ENCODE assay signal across 8 cellular contexts in the genomic region with DNA sequence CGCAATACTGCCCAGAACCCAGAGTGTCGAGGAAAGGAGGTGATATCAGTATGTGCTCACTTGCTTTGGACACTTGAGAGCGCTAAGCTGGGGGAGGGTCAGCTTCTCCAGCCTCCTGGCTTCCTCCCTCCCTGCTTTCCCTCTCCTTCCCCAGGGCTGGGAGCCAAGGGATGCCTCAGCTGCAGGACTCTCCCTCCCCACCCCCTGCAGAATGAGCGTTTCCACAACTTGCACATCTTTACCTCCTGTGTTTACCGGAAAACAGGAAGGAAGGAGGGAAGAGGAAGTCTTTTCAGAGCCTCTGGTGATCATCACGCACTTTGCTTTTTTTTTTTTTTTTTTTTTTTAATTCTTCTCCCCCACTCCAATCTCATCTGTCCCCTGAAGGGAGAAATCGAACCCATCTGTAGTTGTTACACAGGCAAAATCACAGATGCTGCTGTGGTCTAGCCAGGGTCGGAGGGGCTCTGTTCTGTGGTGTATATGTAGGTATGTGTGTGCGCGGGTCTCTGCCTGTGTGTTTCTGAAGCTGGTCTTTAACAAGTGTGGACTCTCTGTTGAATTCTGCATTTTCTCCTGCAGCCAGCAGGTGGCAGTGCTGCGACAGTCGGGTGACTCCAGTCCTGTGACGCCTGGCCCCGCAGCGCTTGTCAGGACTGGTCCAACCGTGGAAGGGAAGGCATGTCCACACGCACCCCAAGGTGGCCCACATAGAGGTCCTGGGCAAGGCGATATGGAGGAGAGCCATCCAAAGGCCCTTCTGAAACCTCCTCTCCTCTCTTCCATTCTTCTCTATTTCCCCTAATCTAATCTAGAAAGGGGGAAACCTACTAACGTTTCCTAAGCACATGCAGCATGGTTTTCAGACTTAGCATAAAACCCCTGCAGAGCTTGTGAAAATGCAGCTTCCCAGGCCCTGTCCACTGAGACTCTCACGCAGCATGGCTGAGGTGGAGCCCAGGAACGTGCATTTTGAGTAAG.
DNase-seq lines count a peak whose midpoint lies in the region; ATAC-seq and TF ChIP-seq lines count a peak whose summit lies in the region.

No MANE protein-coding gene starts in this region.

- no peaks in the 10 kb centered on the region for H3K36me3 ChIP-seq in ascending aorta

- no peak overlapping the region for H3K4me3 ChIP-seq in ascending aorta

- in situ Hi-C loops in GM13977 (cut with MboI; ENCODE audit: low pct_unique_long_range_greater_than_20kb, low sequenced_read_pairs, unreplicated experiment), result loop anchor here (25.0 kb wide), 1 partner anchor 269 kb away; a partner anchor contains a TSS

- H3K9me3 ChIP-seq in ascending aorta, result no peaks in the 10 kb centered on the region

- H3K27me3 ChIP-seq in ascending aorta, result no peaks in the 10 kb centered on the region

- H3K4me1 ChIP-seq in ascending aorta, result peaks cover 0 to 7% of the 10 kb centered on the region in 2 donors

- H3K27ac ChIP-seq in ascending aorta, result no peak overlapping the region

- DNase-seq in GM13977 (ENCODE audit: low spot score) (peak; percentile 84), NCI-H2029 treated with DMSO at 0.1 percent for 48 hours (lab: John Stamatoyannopoulos, UW) (peak; percentile 64), T-helper 22 cell (ENCODE audit: low read depth) (peak; percentile 30), ascending aorta (ENCODE audit: low spot score in 2 of 2) (peak; percentile 21 to 89), hepatic stellate cell (ENCODE audit: low spot score) (peak; percentile 79), sciatic nerve (ENCODE audit: low spot score) (peak; percentile 90)

- peak; percentile 77 for ATAC-seq in HG02970 (IDR thresholded peaks at IDR 0.05; ENCODE audit: low FRiP score, unreplicated experiment)
- ATAC-seq in sciatic nerve, result peak; percentile 94
- ATAC-seq in HG03108 (IDR thresholded peaks at IDR 0.05; ENCODE audit: unreplicated experiment), result no peak

- intact Hi-C loops in ascending aorta (cut with DNase I) (loop anchor here (1.0 to 5.0 kb wide), 4 partner anchors 18 to 371 kb away; no protein-coding TSS in a partner anchor), sciatic nerve (cut with DNase I) (no loop called here)

- TF ChIP-seq CTCF in GM13977 (IDR thresholded peaks at IDR 0.05; ENCODE audit: extremely low read depth, insufficient read depth, missing control alignments), result peak; percentile 90
- peak; percentile 82 to 92 (median 88) for TF ChIP-seq CTCF in ascending aorta (IDR thresholded peaks at IDR 0.05)

Comparison
In these comparisons a context has a peak if more than half of its experiments do, and no peak if none do; other contexts are left out.
1. DNase-seq: peak in every context shown above with its lines; median percentile 90 in sciatic nerve; 84 in GM13977; 79 in hepatic stellate cell; 64 in NCI-H2029 treated with DMSO at 0.1 percent for 48 hours; 55 in ascending aorta; 30 in T-helper 22 cell.